ENCODE assay signal across 8 cellular contexts in the genomic region with DNA sequence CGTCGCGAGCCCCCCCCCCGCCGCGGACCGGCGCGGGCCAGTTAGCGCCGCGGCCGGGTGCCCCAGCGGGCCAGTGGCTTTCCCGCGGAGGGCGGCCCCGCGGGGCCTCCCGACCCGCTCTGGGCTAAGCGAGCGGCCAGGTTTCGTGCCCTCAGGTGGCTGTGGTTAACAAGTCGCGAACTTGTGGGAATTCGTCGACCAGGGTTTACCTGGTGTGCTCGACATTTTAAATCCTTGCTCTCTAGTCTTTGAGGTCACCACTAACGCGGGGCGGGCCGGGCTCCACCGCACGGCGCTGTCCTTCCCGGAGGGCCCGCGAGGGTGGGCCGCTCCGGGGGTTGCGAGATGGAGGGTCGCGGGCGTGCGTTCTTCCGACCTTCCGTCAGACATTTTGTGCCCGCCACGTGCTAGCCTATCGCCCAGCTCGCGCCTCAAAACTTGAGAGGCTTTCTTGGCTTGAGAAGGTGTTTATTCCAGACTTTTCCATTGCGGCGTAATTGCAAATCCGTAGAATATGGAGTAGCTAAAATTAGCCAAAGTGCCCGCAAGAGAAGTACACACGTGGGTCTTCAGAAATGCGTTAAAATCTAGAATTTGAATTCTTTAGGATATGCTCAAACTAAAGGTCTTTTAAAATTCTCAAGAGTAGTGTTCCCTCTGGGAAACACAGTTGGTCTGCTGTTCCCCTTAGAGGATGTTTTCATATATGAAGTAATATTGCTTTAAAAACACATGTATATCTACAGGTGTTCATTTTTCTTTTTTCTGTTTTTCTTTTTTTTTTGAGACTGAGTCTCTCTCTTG. TPM values are rescaled to one million over a fixed set of nuclear protein-coding genes. Genes with fewer than 3 reads are reported as not detected.
A peak's percentile ranks its signal among the peaks of the same experiment; 100 is the strongest.
DNase-seq lines count a peak whose midpoint lies in the region; ATAC-seq and TF ChIP-seq lines count a peak whose summit lies in the region.

No MANE protein-coding gene starts in this region.

- H3K36me3 Mint-ChIP-seq in effector memory CD8-positive, alpha-beta T cell (ENCODE audit: insufficient read depth): peaks cover 18% of the 10 kb centered on the region
- peaks cover 6% of the 10 kb centered on the region for H3K36me3 Mint-ChIP-seq in natural killer cell treated with Interleukin-12 subunit alpha and Interleukin-12 subunit beta and Interleukin-15 and Interleukin-18, amount 100 ng/mL, for 72 hours
- peaks cover 5% of the 10 kb centered on the region for H3K36me3 Mint-ChIP-seq in type B pancreatic cell

- H3K9me3 ChIP-seq in WERI-Rb-1 (ENCODE audit: severe bottlenecking): peaks cover 5% of the 10 kb centered on the region

- TF ChIP-seq CTCF in WERI-Rb-1 (IDR thresholded peaks at IDR 0.05; ENCODE audit: low read depth, low read length): no peak
- TF ChIP-seq CTCF in type B pancreatic cell (conservative IDR thresholded peaks at IDR 0.05): no peak

- H3K27ac Mint-ChIP-seq in effector memory CD8-positive, alpha-beta T cell: peak overlapping the region; percentile 51 to 72
- H3K27ac Mint-ChIP-seq in natural killer cell treated with Interleukin-12 subunit alpha and Interleukin-12 subunit beta and Interleukin-15 and Interleukin-18, amount 100 ng/mL, for 72 hours: peak overlapping the region; percentile 88 to 90
- H3K27ac Mint-ChIP-seq in type B pancreatic cell: peak overlapping the region; percentile 93

- peak; percentile 30 for DNase-seq in NCI-H2227 (lab: John Stamatoyannopoulos, UW; ENCODE audit: unreplicated experiment)
- DNase-seq in NCI-H2227 treated with DMSO at 0.1 percent for 48 hours (lab: John Stamatoyannopoulos, UW): no peak
- peak; percentile 53 for DNase-seq in WERI-Rb-1
- peak in 2 of 3 experiments; percentile 49 to 50 for DNase-seq in effector memory CD8-positive, alpha-beta T cell
- no peak for DNase-seq in natural killer cell treated with Interleukin-12 subunit alpha and Interleukin-12 subunit beta and Interleukin-15 and Interleukin-18, amount 100 ng/mL, for 72 hours (ENCODE audit: low spot score)
- no peak for DNase-seq in type B pancreatic cell (ENCODE audit: extremely low spot score, unreplicated experiment)
- no peak for DNase-seq in GM19238 (ENCODE audit: insufficient read length, low spot score)

- peak; percentile 0 for ATAC-seq in HG03521 (IDR thresholded peaks at IDR 0.05; ENCODE audit: unreplicated experiment)
- peak; percentile 26 for ATAC-seq in effector memory CD8-positive, alpha-beta T cell (replicated peaks)
- ATAC-seq in natural killer cell treated with Interleukin-12 subunit alpha and Interleukin-12 subunit beta and Interleukin-15 and Interleukin-18, amount 100 ng/mL, for 72 hours: no peak

- H3K27ac ChIP-seq in WERI-Rb-1: peak overlapping the region; percentile 100

- no peaks in the 10 kb centered on the region for H3K9me3 Mint-ChIP-seq in effector memory CD8-positive, alpha-beta T cell
- H3K9me3 Mint-ChIP-seq in natural killer cell treated with Interleukin-12 subunit alpha and Interleukin-12 subunit beta and Interleukin-15 and Interleukin-18, amount 100 ng/mL, for 72 hours: no peaks in the 10 kb centered on the region
- no peaks in the 10 kb centered on the region for H3K9me3 Mint-ChIP-seq in type B pancreatic cell

- H3K4me3 ChIP-seq in WERI-Rb-1 (ENCODE audit: low read depth, low read length): peak overlapping the region; percentile 88

- peaks cover 36 to 56% of the 10 kb centered on the region in 2 donors for H3K4me1 Mint-ChIP-seq in effector memory CD8-positive, alpha-beta T cell (ENCODE audit: low read depth in 2 of 2)
- H3K4me1 Mint-ChIP-seq in natural killer cell treated with Interleukin-12 subunit alpha and Interleukin-12 subunit beta and Interleukin-15 and Interleukin-18, amount 100 ng/mL, for 72 hours (ENCODE audit: low read depth in 2 of 2): peaks cover 41 to 51% of the 10 kb centered on the region in 2 donors
- peaks cover 55% of the 10 kb centered on the region for H3K4me1 Mint-ChIP-seq in type B pancreatic cell (ENCODE audit: unreplicated experiment)

- peak overlapping the region; percentile 63 to 80 for H3K4me3 Mint-ChIP-seq in effector memory CD8-positive, alpha-beta T cell
- H3K4me3 Mint-ChIP-seq in natural killer cell treated with Interleukin-12 subunit alpha and Interleukin-12 subunit beta and Interleukin-15 and Interleukin-18, amount 100 ng/mL, for 72 hours: peak overlapping the region; percentile 84
- H3K4me3 Mint-ChIP-seq in type B pancreatic cell: peak overlapping the region; percentile 86

- peaks cover 17% of the 10 kb centered on the region for H3K36me3 ChIP-seq in WERI-Rb-1

- H3K27me3 Mint-ChIP-seq in effector memory CD8-positive, alpha-beta T cell: no peaks in the 10 kb centered on the region
- H3K27me3 Mint-ChIP-seq in natural killer cell treated with Interleukin-12 subunit alpha and Interleukin-12 subunit beta and Interleukin-15 and Interleukin-18, amount 100 ng/mL, for 72 hours: peaks cover 0 to 2% of the 10 kb centered on the region in 2 donors
- no peaks in the 10 kb centered on the region for H3K27me3 Mint-ChIP-seq in type B pancreatic cell

- H3K27me3 ChIP-seq in WERI-Rb-1 (ENCODE audit: insufficient read depth, low read depth, severe bottlenecking): no peaks in the 10 kb centered on the region

RNA-seq across cellular contexts. Expression of a gene that starts 2.1 kb away (rescaled TPM):
- 100 to 1,000 TPM; 160 to 345 TPM for total RNA-seq in natural killer cell treated with Interleukin-12 subunit alpha and Interleukin-12 subunit beta and Interleukin-15 and Interleukin-18, amount 100 ng/mL, for 72 hours
- 119 and 156 TPM in 2 replicates for total RNA-seq in type B pancreatic cell (ENCODE audit: low replicate concordance)

RNA-seq across cellular contexts. Expression of a gene that starts 47.3 kb away (rescaled TPM):
- not detected for total RNA-seq in natural killer cell treated with Interleukin-12 subunit alpha and Interleukin-12 subunit beta and Interleukin-15 and Interleukin-18, amount 100 ng/mL, for 72 hours
- not detected in 2 replicates for total RNA-seq in type B pancreatic cell (ENCODE audit: low replicate concordance)

Comparison
In these comparisons a context has a peak if more than half of its experiments do, and no peak if none do; other contexts are left out.
1. DNase-seq: peak in NCI-H2227 (single experiment), WERI-Rb-1 (single experiment) and effector memory CD8-positive, alpha-beta T cell (2 of 3); none in NCI-H2227 treated with DMSO at 0.1 percent for 48 hours (single experiment), natural killer cell treated with Interleukin-12 subunit alpha and Interleukin-12 subunit beta and Interleukin-15 and Interleukin-18, amount 100 ng/mL, for 72 hours (single experiment), type B pancreatic cell (single experiment) and GM19238 (single experiment).
2. ATAC-seq: peak in HG03521 (single experiment) and effector memory CD8-positive, alpha-beta T cell (single experiment); none in natural killer cell treated with Interleukin-12 subunit alpha and Interleukin-12 subunit beta and Interleukin-15 and Interleukin-18, amount 100 ng/mL, for 72 hours (0 of 2).
3. Peak in every context shown above with its lines, with median percentiles within 50 percentile points of each other: H3K27ac Mint-ChIP-seq and H3K4me3 Mint-ChIP-seq.